1 cellular context compared by ENCODE assay signal in the genomic region with DNA sequence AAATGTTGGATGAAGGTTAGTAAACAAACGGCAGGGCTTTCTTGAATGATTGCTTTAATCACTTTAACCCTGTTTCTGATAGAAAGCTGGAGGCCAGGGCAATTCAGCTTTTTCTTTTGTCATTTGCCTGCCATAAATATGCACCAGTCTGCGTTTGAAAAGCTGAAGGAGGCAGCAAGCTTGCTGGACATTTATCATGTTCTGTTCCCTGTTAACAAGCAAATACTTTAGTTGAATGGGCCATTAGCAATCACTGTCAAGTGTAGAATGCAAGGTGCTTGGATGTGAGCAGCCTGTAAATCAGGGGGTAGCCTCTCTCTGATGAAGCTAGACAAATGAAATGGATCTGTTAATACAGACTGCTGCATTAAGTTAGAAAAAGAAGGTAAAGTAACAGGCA.
TF ChIP-seq lines count a peak whose summit lies in the region.

No MANE protein-coding gene starts in this region.

TF ChIP-seq in WTC11, 78 proteins besides CTCF, POLR2A, EP300 and RAD21 (continued from another document):
- TF ChIP-seq AFF4 (CRISPR knock-in tag; IDR thresholded peaks at IDR 0.05; ENCODE audit: borderline replicate concordance) = no peak
- no peak for TF ChIP-seq ESRRA (CRISPR knock-in tag; IDR thresholded peaks at IDR 0.05; ENCODE audit: borderline replicate concordance)
- TF ChIP-seq, protein P1, sequence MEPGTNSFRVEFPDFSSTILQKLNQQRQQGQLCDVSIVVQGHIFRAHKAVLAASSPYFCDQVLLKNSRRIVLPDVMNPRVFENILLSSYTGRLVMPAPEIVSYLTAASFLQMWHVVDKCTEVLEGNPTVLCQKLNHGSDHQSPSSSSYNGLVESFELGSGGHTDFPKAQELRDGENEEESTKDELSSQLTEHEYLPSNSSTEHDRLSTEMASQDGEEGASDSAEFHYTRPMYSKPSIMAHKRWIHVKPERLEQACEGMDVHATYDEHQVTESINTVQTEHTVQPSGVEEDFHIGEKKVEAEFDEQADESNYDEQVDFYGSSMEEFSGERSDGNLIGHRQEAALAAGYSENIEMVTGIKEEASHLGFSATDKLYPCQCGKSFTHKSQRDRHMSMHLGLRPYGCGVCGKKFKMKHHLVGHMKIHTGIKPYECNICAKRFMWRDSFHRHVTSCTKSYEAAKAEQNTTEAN (CRISPR knock-in tag; IDR thresholded peaks at IDR 0.05) = no peak
